Comparison of ENCODE assay signal across 18 cellular contexts in genomic region chr18:9087144-9087543, GRCh38.
"Had no signal": no experiment of that assay in that cellular context is flagged by ENCODE, and none has a peak within 500 bp of the region (broad histone marks: within the 10 kb centered on the region; RNA-seq: fewer than 3 reads in every experiment).

No MANE protein-coding gene starts in this region.

- H3K4me1 Mint-ChIP-seq: mesothelial cell of epicardium had no signal

- H3K36me3 Mint-ChIP-seq: mesothelial cell of epicardium, T-cell had no signal

- H3K27me3 Mint-ChIP-seq: activated naive CD4-positive, alpha-beta T cell treated with anti-CD3 and anti-CD28 coated beads, Interleukin-2, amount 10 ng/mL, durations not matched to agents 7 days and 5 days; T-cell had no signal

- H3K4me3 Mint-ChIP-seq: mesothelial cell of epicardium, nephron progenitor cell, T-cell had no signal

- DNase-seq: activated CD4-positive, CD25-positive, alpha-beta regulatory T cell; activated effector memory CD4-positive, alpha-beta T cell treated with Interleukin-2 at 50 U/mL for 16 hours; activated naive CD4-positive, alpha-beta T cell treated with anti-CD3 and anti-CD28 coated beads, Interleukin-2, amount 10 ng/mL, durations not matched to agents 7 days and 5 days; amygdala; colonic mucosa; head of caudate nucleus; hypothalamus; left ventricle myocardium superior; mammary epithelial cell; nephron progenitor cell; pancreas; psoas muscle; SJCRH30; stimulated activated CD4-positive, alpha-beta T cell treated with anti-CD3 and anti-CD28 coated beads, Interleukin-4, amount 100 ng/mL, for 24 hours; stomach; T-cell; T1000 had no signal

- H3K9me3 Mint-ChIP-seq: nephron progenitor cell had no signal

- H3K27ac Mint-ChIP-seq: mesothelial cell of epicardium, nephron progenitor cell had no signal

- ATAC-seq: left ventricle myocardium superior, pancreas, psoas muscle, T-cell had no signal
